ENCODE assay signal across 13 cellular contexts in genomic region chr19:35207391-35207871, GRCh38. TPM values are rescaled to one million over a fixed set of nuclear protein-coding genes. Genes with fewer than 3 reads are reported as not detected.
DNase-seq lines count a peak whose midpoint lies in the region; ATAC-seq and TF ChIP-seq lines count a peak whose summit lies in the region.
"Had no signal": no experiment of that assay in that cellular context is flagged by ENCODE, and none has a peak within 500 bp of the region (broad histone marks: within the 10 kb centered on the region; RNA-seq: fewer than 3 reads in every experiment).

No MANE protein-coding gene starts in this region.

- no peaks in the 10 kb centered on the region for H4K20me1 ChIP-seq in PC-3 (ENCODE audit: low read length)

- H3K4me3 Mint-ChIP-seq in CD4-positive, alpha-beta memory T cell = peak overlapping the region in 6 of 8 donors; percentile 44 to 85 (median 70)
- H3K4me3 Mint-ChIP-seq in activated T-helper 2 cell treated with anti-CD3 and anti-CD28 coated beads, Interferon-gamma antibody, Interleukin-2, Interleukin-4, amounts not matched to agents 10 μg/mL and 5 μg/mL and 100 μg/mL, durations not matched to agents 14 hours and 24 hours and 36 hours (ENCODE audit: low read depth) = no peak overlapping the region

- POLR2A ChIA-PET in CD4-positive, alpha-beta memory T cell (lab: Charles Lee; ENCODE audit: partially characterized antibody) = interaction anchor here (1.1 to 2.9 kb wide), 13 partner anchors 9 to 65 kb away, joined by 3 to 27 read pairs (median 11); partner anchors contain the start of genes FXYD5, FXYD7 and USF2
- POLR2A ChIA-PET in PC-3 (lab: Charles Lee; ENCODE audit: unreplicated experiment) = no interaction called here

- H3K27ac ChIP-seq in CD4-positive, alpha-beta memory T cell (ENCODE audit: low read depth, low read length) = peak overlapping the region; percentile 75
- H3K27ac ChIP-seq in PC-3 (ENCODE audit: low read length) = no peak overlapping the region

- no peaks in the 10 kb centered on the region for H3K9me2 ChIP-seq in PC-3 (replicated peaks; ENCODE audit: low read length)

- H3K4me1 Mint-ChIP-seq in CD4-positive, alpha-beta memory T cell = peaks cover 62 to 91% (median 74%) of the 10 kb centered on the region in 4 donors
- peaks cover 66% of the 10 kb centered on the region for H3K4me1 Mint-ChIP-seq in activated T-helper 2 cell treated with anti-CD3 and anti-CD28 coated beads, Interferon-gamma antibody, Interleukin-2, Interleukin-4, amounts not matched to agents 10 μg/mL and 5 μg/mL and 100 μg/mL, durations not matched to agents 14 hours and 24 hours and 36 hours (ENCODE audit: low read depth)

- no peak for TF ChIP-seq CTCF in PC-3 (conservative IDR thresholded peaks at IDR 0.05; ENCODE audit: low read depth, low read length)

- no peak overlapping the region for H3K9ac ChIP-seq in PC-3 (ENCODE audit: low read length)

- ATAC-seq in PC-3 (no peak), left lobe of liver (no peak), esophagus mucosa (no peak), HG03354 (IDR thresholded peaks at IDR 0.05; ENCODE audit: poor library complexity, severe bottlenecking, unreplicated experiment) (no peak), GM21447 (IDR thresholded peaks at IDR 0.05; ENCODE audit: unreplicated experiment) (no peak)

- no peaks in the 10 kb centered on the region for H3K36me3 ChIP-seq in CD4-positive, alpha-beta memory T cell (ENCODE audit: insufficient read depth, low read length)
- H3K36me3 ChIP-seq in PC-3 (ENCODE audit: low read depth, low read length) = no peaks in the 10 kb centered on the region

- H3K27ac Mint-ChIP-seq in CD4-positive, alpha-beta memory T cell = peak overlapping the region; percentile 93 to 100 (median 99)
- peak overlapping the region; percentile 25 for H3K27ac Mint-ChIP-seq in activated T-helper 2 cell treated with anti-CD3 and anti-CD28 coated beads, Interferon-gamma antibody, Interleukin-2, Interleukin-4, amounts not matched to agents 10 μg/mL and 5 μg/mL and 100 μg/mL, durations not matched to agents 14 hours and 24 hours and 36 hours

- H3F3A ChIP-seq in PC-3 (ENCODE audit: low read length, unreplicated experiment) = no peaks in the 10 kb centered on the region

- no peak overlapping the region for H3K4me3 ChIP-seq in CD4-positive, alpha-beta memory T cell (ENCODE audit: low read length in 2 of 2)
- H3K4me3 ChIP-seq in PC-3 (ENCODE audit: low read length) = no peak overlapping the region

- intact Hi-C loops in CD4-positive, alpha-beta memory T cell (cut with micrococcal nuclease) = loop anchor here (5.0 kb wide), 1 partner anchor 35 kb away; no protein-coding TSS in a partner anchor
- intact Hi-C loops in PC-3 (cut with micrococcal nuclease) = no loop called here
- intact Hi-C loops in activated T-helper 2 cell treated with anti-CD3 and anti-CD28 coated beads, Interferon-gamma antibody, Interleukin-2, Interleukin-4, amounts not matched to agents 10 μg/mL and 5 μg/mL and 100 μg/mL, durations not matched to agents 14 hours and 24 hours and 36 hours (cut with micrococcal nuclease) = loop anchor here (2.0 to 5.0 kb wide), 2 partner anchors 53 to 60 kb away; partner anchors contain the start of genes FXYD5 and USF2

- peaks cover 0 to 7% of the 10 kb centered on the region in 2 donors for H3K36me3 Mint-ChIP-seq in CD4-positive, alpha-beta memory T cell
- H3K36me3 Mint-ChIP-seq in activated T-helper 2 cell treated with anti-CD3 and anti-CD28 coated beads, Interferon-gamma antibody, Interleukin-2, Interleukin-4, amounts not matched to agents 10 μg/mL and 5 μg/mL and 100 μg/mL, durations not matched to agents 14 hours and 24 hours and 36 hours (ENCODE audit: low read depth) = peaks cover 4% of the 10 kb centered on the region

- H3K27me3 ChIP-seq in CD4-positive, alpha-beta memory T cell (ENCODE audit: insufficient read depth, low read length) = no peaks in the 10 kb centered on the region
- H3K27me3 ChIP-seq in PC-3 (ENCODE audit: low read length) = no peaks in the 10 kb centered on the region

- no peaks in the 10 kb centered on the region for H3K27me3 Mint-ChIP-seq in CD4-positive, alpha-beta memory T cell
- H3K27me3 Mint-ChIP-seq in activated T-helper 2 cell treated with anti-CD3 and anti-CD28 coated beads, Interferon-gamma antibody, Interleukin-2, Interleukin-4, amounts not matched to agents 10 μg/mL and 5 μg/mL and 100 μg/mL, durations not matched to agents 14 hours and 24 hours and 36 hours (ENCODE audit: low read depth) = no peaks in the 10 kb centered on the region

- DNase-seq in CD4-positive, alpha-beta memory T cell = peak; percentile 45 to 85 (median 58)
- DNase-seq in PC-3 = peak; percentile 19
- DNase-seq in activated T-helper 2 cell treated with anti-CD3 and anti-CD28 coated beads, Interferon-gamma antibody, Interleukin-2, Interleukin-4, amounts not matched to agents 10 μg/mL and 5 μg/mL and 100 μg/mL, durations not matched to agents 14 hours and 24 hours and 36 hours (ENCODE audit: low spot score) = no peak
- DNase-seq in left lobe of liver (ENCODE audit: low spot score) = peak; percentile 10
- DNase-seq in amniotic stem cell (lab: John Stamatoyannopoulos, UW) = no peak
- DNase-seq: C1 segment of cervical spinal cord; GF-D8; NK-92 treated with Interleukin-12 subunit alpha and Interleukin-12 subunit beta, amount 100 ng/mL, for 24 hours; substantia nigra had no signal

- CTCF ChIA-PET in CD4-positive, alpha-beta memory T cell (lab: Charles Lee; ENCODE audit: partially characterized antibody) = interaction anchor here (1.7 to 2.9 kb wide), 2 partner anchors 41 to 54 kb away, joined by 4 to 10 read pairs; partner anchors contain the start of gene FXYD5
- CTCF ChIA-PET in PC-3 (lab: Charles Lee) = no interaction called here

- H3K9me3 ChIP-seq in CD4-positive, alpha-beta memory T cell (ENCODE audit: control insufficient read depth in 1 of 2, low read length in 2 of 2) = peaks cover 0 to 4% of the 10 kb centered on the region in 2 donors
- H3K9me3 ChIP-seq in PC-3 (ENCODE audit: low read length) = no peaks in the 10 kb centered on the region

- no TSS peak for BruUV-seq in PC-3 (replicated peaks; lab: Mats Ljungman, UMichigan)

- H3K4me2 ChIP-seq in PC-3 (ENCODE audit: low read length) = no peak overlapping the region

- peaks cover 0 to 8% (median 2%) of the 10 kb centered on the region in 8 donors for H3K9me3 Mint-ChIP-seq in CD4-positive, alpha-beta memory T cell
- H3K9me3 Mint-ChIP-seq in activated T-helper 2 cell treated with anti-CD3 and anti-CD28 coated beads, Interferon-gamma antibody, Interleukin-2, Interleukin-4, amounts not matched to agents 10 μg/mL and 5 μg/mL and 100 μg/mL, durations not matched to agents 14 hours and 24 hours and 36 hours = peaks cover 4% of the 10 kb centered on the region

- no peaks in the 10 kb centered on the region for H3K79me2 ChIP-seq in PC-3 (ENCODE audit: low read length)

- H2AFZ ChIP-seq in PC-3 (ENCODE audit: low read length) = no peak overlapping the region

- peaks cover 96% of the 10 kb centered on the region for H3K4me1 ChIP-seq in CD4-positive, alpha-beta memory T cell (ENCODE audit: insufficient read depth, low read length)
- H3K4me1 ChIP-seq in PC-3 (ENCODE audit: insufficient read depth, low read length) = no peaks in the 10 kb centered on the region

RNA-seq across cellular contexts. Expression of gene FAM187B, which starts 21.1 kb away (rescaled TPM):
- total RNA-seq in CD4-positive, alpha-beta memory T cell = not detected
- not detected for polyA plus RNA-seq in CD4-positive, alpha-beta memory T cell
- total RNA-seq in PC-3 (2014; rRNA removed) (not detected in 2 replicates), left lobe of liver (not detected), esophagus mucosa (not detected)
- total RNA-seq in activated T-helper 2 cell treated with anti-CD3 and anti-CD28 coated beads, Interferon-gamma antibody, Interleukin-2, Interleukin-4, amounts not matched to agents 10 μg/mL and 5 μg/mL and 100 μg/mL, durations not matched to agents 14 hours and 24 hours and 36 hours = not detected in 2 replicates
- total RNA-seq: pulmonary artery endothelial cell had no signal

RNA-seq across cellular contexts. Expression of gene LSR, which starts 41.4 kb away (rescaled TPM):
- 10 to 100 TPM; 45.8 to 48.9 TPM for total RNA-seq in CD4-positive, alpha-beta memory T cell
- polyA plus RNA-seq in CD4-positive, alpha-beta memory T cell = 10 to 100 TPM; 76.1 to 91.6 TPM
- total RNA-seq in PC-3 (2014; rRNA removed) = 80.3 and 91.0 TPM in 2 replicates
- total RNA-seq in activated T-helper 2 cell treated with anti-CD3 and anti-CD28 coated beads, Interferon-gamma antibody, Interleukin-2, Interleukin-4, amounts not matched to agents 10 μg/mL and 5 μg/mL and 100 μg/mL, durations not matched to agents 14 hours and 24 hours and 36 hours = 0.30 and 1.0 TPM in 2 replicates
- 103 TPM for total RNA-seq in left lobe of liver
- total RNA-seq in esophagus mucosa = 66.6 TPM

RNA-seq across cellular contexts. Expression of gene FXYD5, which starts 52.9 kb away (rescaled TPM):
- 100 to 1,000 TPM; 473 to 484 TPM for total RNA-seq in CD4-positive, alpha-beta memory T cell
- polyA plus RNA-seq in CD4-positive, alpha-beta memory T cell = 100 to 1,000 TPM; 452 to 833 TPM
- total RNA-seq in PC-3 (2014; rRNA removed) = 114 and 123 TPM in 2 replicates
- 257 and 271 TPM in 2 replicates for total RNA-seq in activated T-helper 2 cell treated with anti-CD3 and anti-CD28 coated beads, Interferon-gamma antibody, Interleukin-2, Interleukin-4, amounts not matched to agents 10 μg/mL and 5 μg/mL and 100 μg/mL, durations not matched to agents 14 hours and 24 hours and 36 hours
- 7.6 TPM for total RNA-seq in left lobe of liver
- total RNA-seq in esophagus mucosa = 114 TPM

Comparison
In these comparisons a context has a peak if more than half of its experiments do, and no peak if none do; other contexts are left out.
1. DNase-seq: peak in CD4-positive, alpha-beta memory T cell (5 of 5), PC-3 (single experiment) and left lobe of liver (single experiment); none in activated T-helper 2 cell treated with anti-CD3 and anti-CD28 coated beads, Interferon-gamma antibody, Interleukin-2, Interleukin-4, amounts not matched to agents 10 μg/mL and 5 μg/mL and 100 μg/mL, durations not matched to agents 14 hours and 24 hours and 36 hours (single experiment) and amniotic stem cell (single experiment).
2. RNA of gene LSR, which starts 41.4 kb away (total RNA-seq): 103 TPM in left lobe of liver (single experiment), 80.3 to 91.0 TPM in PC-3, 66.6 TPM in esophagus mucosa (single experiment) and 45.8 to 48.9 TPM in CD4-positive, alpha-beta memory T cell; 0.30 to 1.0 TPM in activated T-helper 2 cell treated with anti-CD3 and anti-CD28 coated beads, Interferon-gamma antibody, Interleukin-2, Interleukin-4, amounts not matched to agents 10 μg/mL and 5 μg/mL and 100 μg/mL, durations not matched to agents 14 hours and 24 hours and 36 hours; every median in the first group is over 10 times any median in the second.
3. RNA of gene FXYD5, which starts 52.9 kb away (total RNA-seq): 473 to 484 TPM in CD4-positive, alpha-beta memory T cell, 257 to 271 TPM in activated T-helper 2 cell treated with anti-CD3 and anti-CD28 coated beads, Interferon-gamma antibody, Interleukin-2, Interleukin-4, amounts not matched to agents 10 μg/mL and 5 μg/mL and 100 μg/mL, durations not matched to agents 14 hours and 24 hours and 36 hours, 114 to 123 TPM in PC-3 and 114 TPM in esophagus mucosa (single experiment); 7.6 TPM in left lobe of liver (single experiment); every median in the first group is over 10 times any median in the second.